Comparison of ENCODE assay signal across 19 cellular contexts in genomic region chr1:24921938-24922662, GRCh38. TPM values are rescaled to one million over a fixed set of nuclear protein-coding genes. Genes with fewer than 3 reads are reported as not detected.
DNase-seq lines count a peak whose midpoint lies in the region; ATAC-seq, FAIRE-seq and TF ChIP-seq lines count a peak whose summit lies in the region.
"Had no signal": no experiment of that assay in that cellular context is flagged by ENCODE, and none has a peak within 500 bp of the region (broad histone marks: within the 10 kb centered on the region; RNA-seq: fewer than 3 reads in every experiment).

No MANE protein-coding gene starts in this region.

- H3K4me3 ChIP-seq in HepG2 (replicated peaks in 1 of 3; ENCODE audit: insufficient read depth in 1 of 3, low read depth in 2 of 3, low read length in 3 of 3) = no peak overlapping the region
- no peak overlapping the region for H3K4me3 ChIP-seq in right lobe of liver
- no peak overlapping the region for H3K4me3 ChIP-seq in heart right ventricle
- H3K4me3 ChIP-seq: MG63, SJSA1, tibial artery had no signal

- CTCF ChIA-PET in HepG2 (lab: Yijun Ruan, JAX; ENCODE audit: low intra/inter-chr PET ratio, low total read pairs) = no interaction called here

- no peaks in the 10 kb centered on the region for H3K9me3 Mint-ChIP-seq in T-helper 2 cell treated with Interferon-gamma antibody and Interleukin-4, amounts not matched to agents 5 μg/mL and 100 μg/mL, for 36 hours
- H3K9me3 Mint-ChIP-seq in stimulated activated naive CD8-positive, alpha-beta T cell treated with anti-CD3 and anti-CD28 coated beads, Interleukin-15, amount 100 ng/mL, for 72 hours = no peaks in the 10 kb centered on the region

- no peaks in the 10 kb centered on the region for H3K36me3 ChIP-seq in HepG2 (replicated peaks in 1 of 2; ENCODE audit: control insufficient read depth in 1 of 2, insufficient read depth in 2 of 2, low read length in 2 of 2)
- H3K36me3 ChIP-seq in right lobe of liver = no peaks in the 10 kb centered on the region
- peaks cover 0 to 15% (median 0%) of the 10 kb centered on the region in 9 donors for H3K36me3 ChIP-seq in heart right ventricle
- H3K36me3 ChIP-seq: BE2C had no signal

- FAIRE-seq in HepG2 (lab: Jason Lieb, UNC) = no peak

- H3K27ac ChIP-seq in HepG2 (ENCODE audit: extremely low read length, insufficient read depth, low read length) (no peak overlapping the region), right lobe of liver (no peak overlapping the region), heart right ventricle (peak overlapping the region in 1 of 10 donors; percentile 66)
- H3K27ac ChIP-seq: SJSA1, tibial artery had no signal

- TF ChIP-seq CTCF in HepG2 (CRISPR knock-in tag; IDR thresholded peaks at IDR 0.05) (no peak), right lobe of liver (IDR thresholded peaks at IDR 0.05) (no peak), heart right ventricle (IDR thresholded peaks at IDR 0.05) (no peak)

- peak overlapping the region; percentile 56 for H3K4me3 Mint-ChIP-seq in T-helper 2 cell treated with Interferon-gamma antibody and Interleukin-4, amounts not matched to agents 5 μg/mL and 100 μg/mL, for 36 hours
- peak overlapping the region; percentile 74 to 85 for H3K4me3 Mint-ChIP-seq in stimulated activated naive CD8-positive, alpha-beta T cell treated with anti-CD3 and anti-CD28 coated beads, Interleukin-15, amount 100 ng/mL, for 72 hours

- peaks cover 16 to 51% of the 10 kb centered on the region in 2 experiments for H3K27me3 ChIP-seq in HepG2 (ENCODE audit: control insufficient read depth in 1 of 2, insufficient read depth in 2 of 2, low read length in 2 of 2)
- H3K27me3 ChIP-seq in right lobe of liver = peaks cover 0 to 16% of the 10 kb centered on the region in 2 donors
- peaks cover 9 to 59% (median 52%) of the 10 kb centered on the region in 7 donors for H3K27me3 ChIP-seq in heart right ventricle
- H3K27me3 ChIP-seq: MG63, SJSA1 had no signal

- H3K4me1 Mint-ChIP-seq in T-helper 2 cell treated with Interferon-gamma antibody and Interleukin-4, amounts not matched to agents 5 μg/mL and 100 μg/mL, for 36 hours (ENCODE audit: low read depth) = peaks cover 46% of the 10 kb centered on the region
- peaks cover 100% of the 10 kb centered on the region for H3K4me1 Mint-ChIP-seq in stimulated activated naive CD8-positive, alpha-beta T cell treated with anti-CD3 and anti-CD28 coated beads, Interleukin-15, amount 100 ng/mL, for 72 hours

- no peak for DNase-seq in HepG2 (ENCODE audit: low spot score)
- no peak for DNase-seq in right lobe of liver
- no peak for DNase-seq in T-helper 2 cell treated with Interferon-gamma antibody and Interleukin-4, amounts not matched to agents 5 μg/mL and 100 μg/mL, for 36 hours (ENCODE audit: low spot score)
- peak; percentile 51 for DNase-seq in effector CD4-positive, alpha-beta T cell
- no peak for DNase-seq in stimulated activated naive CD8-positive, alpha-beta T cell treated with anti-CD3 and anti-CD28 coated beads, Interleukin-15, amount 100 ng/mL, for 72 hours
- no peak for DNase-seq in NCI-H1048 (lab: John Stamatoyannopoulos, UW)
- no peak for DNase-seq in H4 (ENCODE audit: low spot score)
- DNase-seq in heart right ventricle = no peak
- DNase-seq: activated CD8-positive, alpha-beta memory T cell treated with anti-CD3 and anti-CD28 coated beads for 24 hours; BE2C; dermis blood vessel endothelial cell; GF-D8; left ventricle myocardium superior; MG63; NCI-H1694 treated with DMSO at 0.1 percent for 48 hours; NCI-H524 treated with DMSO at 0.1 percent for 48 hours; stimulated activated CD8-positive, alpha-beta memory T cell treated with anti-CD3 and anti-CD28 coated beads, Interleukin-4, amount 100 ng/mL, for 48 hours; tibial artery had no signal

- TF ChIP-seq RAD21 in HepG2 (CRISPR knock-in tag; IDR thresholded peaks at IDR 0.05) = no peak

- TF ChIP-seq POLR2A in HepG2 (IDR thresholded peaks at IDR 0.05; ENCODE audit: insufficient read depth in 1 of 2, low read depth in 2 of 2, low read length in 2 of 2) (no peak), right lobe of liver (IDR thresholded peaks at IDR 0.05) (no peak)

- peak overlapping the region; percentile 86 for H3K27ac Mint-ChIP-seq in T-helper 2 cell treated with Interferon-gamma antibody and Interleukin-4, amounts not matched to agents 5 μg/mL and 100 μg/mL, for 36 hours
- peak overlapping the region; percentile 92 to 99 for H3K27ac Mint-ChIP-seq in stimulated activated naive CD8-positive, alpha-beta T cell treated with anti-CD3 and anti-CD28 coated beads, Interleukin-15, amount 100 ng/mL, for 72 hours

- H4K20me1 ChIP-seq in HepG2 (ENCODE audit: insufficient read depth, low read length) = no peaks in the 10 kb centered on the region

- BruUV-seq in HepG2 (replicated peaks; lab: Mats Ljungman, UMichigan) = no TSS peak

- POLR2A ChIA-PET in HepG2 (lab: Yijun Ruan, JAX) = no interaction called here

- no peak overlapping the region for H3K4me2 ChIP-seq in HepG2 (ENCODE audit: low read depth, low read length)

- no peak for ATAC-seq in HepG2
- ATAC-seq in right lobe of liver = no peak
- ATAC-seq in stimulated activated naive CD8-positive, alpha-beta T cell treated with anti-CD3 and anti-CD28 coated beads, Interleukin-15, amount 100 ng/mL, for 72 hours = peak; percentile 32
- no peak for ATAC-seq in heart right ventricle
- ATAC-seq: left ventricle myocardium superior had no signal

- no peak overlapping the region for H2AFZ ChIP-seq in HepG2 (ENCODE audit: low read length)

- no peaks in the 10 kb centered on the region for H3K27me3 Mint-ChIP-seq in T-helper 2 cell treated with Interferon-gamma antibody and Interleukin-4, amounts not matched to agents 5 μg/mL and 100 μg/mL, for 36 hours (ENCODE audit: low read depth)
- H3K27me3 Mint-ChIP-seq in stimulated activated naive CD8-positive, alpha-beta T cell treated with anti-CD3 and anti-CD28 coated beads, Interleukin-15, amount 100 ng/mL, for 72 hours = no peaks in the 10 kb centered on the region

- no peaks in the 10 kb centered on the region for H3K9me3 ChIP-seq in HepG2 (ENCODE audit: low read length)
- no peaks in the 10 kb centered on the region for H3K9me3 ChIP-seq in right lobe of liver
- H3K9me3 ChIP-seq in heart right ventricle = no peaks in the 10 kb centered on the region
- H3K9me3 ChIP-seq: BE2C, MG63, SJSA1, tibial artery had no signal

- no peaks in the 10 kb centered on the region for H3K79me2 ChIP-seq in HepG2 (ENCODE audit: insufficient read depth, low read length)

- H3K4me1 ChIP-seq in HepG2 (ENCODE audit: insufficient read depth, low read length) = peaks cover 5% of the 10 kb centered on the region
- no peaks in the 10 kb centered on the region for H3K4me1 ChIP-seq in right lobe of liver
- H3K4me1 ChIP-seq in heart right ventricle = peaks cover 0 to 43% (median 4%) of the 10 kb centered on the region in 9 donors
- H3K4me1 ChIP-seq: BE2C had no signal

- in situ Hi-C loops in HepG2 (cut with HindIII; ENCODE audit: extremely low pct_ligation_motif_present, low pct_unique_long_range_greater_than_20kb) = no loop called here

- H3K36me3 Mint-ChIP-seq in T-helper 2 cell treated with Interferon-gamma antibody and Interleukin-4, amounts not matched to agents 5 μg/mL and 100 μg/mL, for 36 hours (ENCODE audit: low read depth) = peaks cover 73% of the 10 kb centered on the region

- WGBS in HepG2 (ENCODE audit: low lambda C conversion rate) = 62% methylated on average over 9 of the region's 9 CpGs
- 67% methylated on average over 4 of the region's 9 CpGs for WGBS in right lobe of liver (ENCODE audit: insufficient coverage, low coverage, low lambda C conversion rate, missing lambda C conversion rate)
- 88 to 90% methylated on average over 9 of the region's 9 CpGs for WGBS in heart right ventricle, 2 donors

- intact Hi-C loops in HepG2 (cut with micrococcal nuclease; ENCODE audit: unreplicated experiment) = no loop called here
- intact Hi-C loops in right lobe of liver (cut with DNase I) = no loop called here
- intact Hi-C loops in heart right ventricle (cut with DNase I) = loop anchor here in 3 of 10 donors (2.0 to 10.0 kb wide), 3 partner anchors 69 to 283 kb away; no protein-coding TSS in a partner anchor

- TF ChIP-seq EP300 in HepG2 (IDR thresholded peaks at IDR 0.05; ENCODE audit: low read depth in 2 of 2, low read length in 2 of 2) (no peak), HepG2 (CRISPR knock-in tag; IDR thresholded peaks at IDR 0.05; ENCODE audit: borderline replicate concordance) (no peak)

- no peak overlapping the region for H3K9ac ChIP-seq in HepG2 (ENCODE audit: insufficient read depth, low read depth, low read length)

TF ChIP-seq in HepG2, 621 proteins besides CTCF, POLR2A, EP300 and RAD21 (continues in another document):
- TF ChIP-seq CREB1 (IDR thresholded peaks at IDR 0.05) (0 out of 2 replicates have a peak, but pooled peaks have one; percentile 18), CREB1 (CRISPR knock-in tag; IDR thresholded peaks at IDR 0.05) (no peak)

RNA-seq across cellular contexts. Expression of gene RUNX3, which starts 8.0 kb away (rescaled TPM):
- total RNA-seq in HepG2 (2016; rRNA removed; fragmentation: Illumina TruSeq; extraction: Trizol) (0.04 TPM in 1 of 2 replicates, not detected in the other), right lobe of liver (1 to 10 TPM in 3 of 6 experiments, under 1 TPM in 3; 0.46 to 3.1 (median 0.84) TPM), heart right ventricle (1 to 10 TPM in 2 of 10 donors, under 1 TPM in 8; 0.15 to 5.9 (median 0.40) TPM)
- not detected in 2 replicates for total RNA-seq in HepG2 (2016; cell fraction: cytosol; rRNA removed; fragmentation: Illumina TruSeq; extraction: Trizol; ENCODE audit: low read depth)
- total RNA-seq in HepG2 (2016; cell fraction: insoluble cytoplasmic fraction; rRNA removed; fragmentation: Illumina TruSeq; extraction: Trizol) = 0.04 and 0.06 TPM in 2 replicates
- 0.07 TPM in 1 of 2 replicates, not detected in the other for total RNA-seq in HepG2 (2016; cell fraction: membrane; rRNA removed; fragmentation: Illumina TruSeq; extraction: Trizol)
- total RNA-seq in HepG2 (2016; cell fraction: nucleus; rRNA removed; fragmentation: Illumina TruSeq; extraction: Trizol) = not detected in 2 replicates
- polyA plus RNA-seq in HepG2 (2011; rRNA removed) (0.17 and 0.22 TPM in 2 replicates), heart right ventricle (under 1 TPM; 0.07 to 0.35 TPM)
- polyA plus RNA-seq in HepG2 (2011; cell fraction: cytosol; rRNA removed) = 0.12 and 0.21 TPM in 2 replicates
- polyA plus RNA-seq in HepG2 (2011; cell fraction: nucleus; rRNA removed) = 0.26 and 0.35 TPM in 2 replicates
- polyA plus RNA-seq in HepG2 (2012) = 0.67 and 0.68 TPM in 2 replicates
- polyA plus RNA-seq in HepG2 (2016; cell fraction: cytosol; fragmentation: Illumina TruSeq; extraction: Trizol; ENCODE audit: low read depth) = 0.07 TPM in 1 of 2 replicates, not detected in the other
- polyA plus RNA-seq in HepG2 (2016; cell fraction: insoluble cytoplasmic fraction; fragmentation: Illumina TruSeq; extraction: Trizol; ENCODE audit: low read depth) = 0.05 and 0.15 TPM in 2 replicates
- polyA plus RNA-seq in HepG2 (2016; cell fraction: membrane; fragmentation: Illumina TruSeq; extraction: Trizol; ENCODE audit: low read depth) = 0.09 and 0.14 TPM in 2 replicates
- 0.19 TPM in 1 of 2 replicates, not detected in the other for polyA plus RNA-seq in HepG2 (2016; cell fraction: nucleus; fragmentation: Illumina TruSeq; extraction: Trizol; ENCODE audit: insufficient read depth, low read depth)
- 0.74 TPM in 1 of 2 replicates, not detected in the other for polyA minus RNA-seq in HepG2 (2011; rRNA and poly(A)+ RNA removed; ENCODE audit: low replicate concordance)
- 0.18 and 0.89 TPM in 2 replicates for polyA minus RNA-seq in HepG2 (2011; cell fraction: cytosol; rRNA and poly(A)+ RNA removed)
- 0.12 TPM in 1 of 2 replicates, not detected in the other for polyA minus RNA-seq in HepG2 (2011; cell fraction: nucleus; rRNA and poly(A)+ RNA removed)
- 2.9 and 4.7 TPM in 2 replicates for total RNA-seq in H4 (2014; rRNA removed; shearing (Covaris generic))
- total RNA-seq: dermis blood vessel endothelial cell had no signal
